ENCODE assay signal across 8 cellular contexts in genomic region chr9:134024828-134025605, GRCh38. TPM values are rescaled to one million over a fixed set of nuclear protein-coding genes. Genes with fewer than 3 reads are reported as not detected.
DNase-seq lines count a peak whose midpoint lies in the region; ATAC-seq and TF ChIP-seq lines count a peak whose summit lies in the region.

BRD3OS (plus strand) TSS chr9:134025481; CDS start chr9:134026748, 1,267 bp downstream.

- intact Hi-C loops in left cardiac atrium (cut with DNase I), result loop anchor here in 1 of 2 donors (5.0 kb wide), 1 partner anchor 42 kb away; the partner anchor contains the start of gene BRD3
- intact Hi-C loops in posterior vena cava (cut with DNase I), result loop anchor here in 1 of 2 donors (5.0 kb wide), 1 partner anchor 608 kb away; the partner anchor contains the start of gene REXO4
- intact Hi-C loops in upper lobe of right lung (cut with DNase I), result no loop called here

- peak within 1 kb of the TSS; percentile 78 for H3K4me3 Mint-ChIP-seq in T-helper 1 cell treated with Interleukin-12 subunit alpha and Interleukin-12 subunit beta and Interleukin-4 antibody, amounts not matched to agents 30 μg/mL and 1 μg/mL, for 36 hours

- no peaks in the 10 kb centered on the region for H3K9me3 ChIP-seq in upper lobe of right lung

- H3K36me3 ChIP-seq in upper lobe of right lung, result peaks cover 6% of the 10 kb centered on the region

- peaks cover 3% of the 10 kb centered on the region for H3K4me1 Mint-ChIP-seq in T-helper 1 cell treated with Interleukin-12 subunit alpha and Interleukin-12 subunit beta and Interleukin-4 antibody, amounts not matched to agents 30 μg/mL and 1 μg/mL, for 36 hours (ENCODE audit: low read depth)

- H3K36me3 Mint-ChIP-seq in T-helper 1 cell treated with Interleukin-12 subunit alpha and Interleukin-12 subunit beta and Interleukin-4 antibody, amounts not matched to agents 30 μg/mL and 1 μg/mL, for 36 hours (ENCODE audit: low read depth), result peaks cover 3% of the 10 kb centered on the region

- TF ChIP-seq CTCF in GM12865 (IDR thresholded peaks at IDR 0.05; ENCODE audit: insufficient read depth, low read depth, low read length, missing control alignments) (no peak), upper lobe of right lung (IDR thresholded peaks at IDR 0.05) (no peak)

- no peaks in the 10 kb centered on the region for H3K27me3 ChIP-seq in upper lobe of right lung

- no peaks in the 10 kb centered on the region for H3K27me3 Mint-ChIP-seq in T-helper 1 cell treated with Interleukin-12 subunit alpha and Interleukin-12 subunit beta and Interleukin-4 antibody, amounts not matched to agents 30 μg/mL and 1 μg/mL, for 36 hours (ENCODE audit: low read depth)

- DNase-seq in GM12865 (ENCODE audit: low read depth) (peak; percentile 99), NCI-H146 treated with DMSO at 0.1 percent for 48 hours (lab: John Stamatoyannopoulos, UW; ENCODE audit: unreplicated experiment) (peak; percentile 94), amniotic stem cell (lab: John Stamatoyannopoulos, UW) (peak; percentile 100), left cardiac atrium (peak; percentile 98), posterior vena cava (ENCODE audit: low spot score) (peak; percentile 99), upper lobe of right lung (peak; percentile 98)

- no peaks in the 10 kb centered on the region for H3K9me3 Mint-ChIP-seq in T-helper 1 cell treated with Interleukin-12 subunit alpha and Interleukin-12 subunit beta and Interleukin-4 antibody, amounts not matched to agents 30 μg/mL and 1 μg/mL, for 36 hours

- peaks cover 8% of the 10 kb centered on the region for H3K4me1 ChIP-seq in upper lobe of right lung

- H3K27ac Mint-ChIP-seq in T-helper 1 cell treated with Interleukin-12 subunit alpha and Interleukin-12 subunit beta and Interleukin-4 antibody, amounts not matched to agents 30 μg/mL and 1 μg/mL, for 36 hours, result peak within 1 kb of the TSS; percentile 57

- peak; percentile 72 for ATAC-seq in HG02852 (IDR thresholded peaks at IDR 0.05; ENCODE audit: unreplicated experiment)
- ATAC-seq in left cardiac atrium, result peak; percentile 97
- ATAC-seq in upper lobe of right lung, result peak; percentile 99

- H3K4me3 ChIP-seq in GM12865 (ENCODE audit: low read depth, low read length) (peak within 1 kb of the TSS; percentile 89), upper lobe of right lung (peak within 1 kb of the TSS; percentile 88)

- peak within 1 kb of the TSS; percentile 70 for H3K27ac ChIP-seq in upper lobe of right lung

RNA-seq across cellular contexts. Expression of gene BRD3OS, which starts in this region (rescaled TPM):
- total RNA-seq in left cardiac atrium, result 1 to 10 TPM; 7.0 to 7.9 TPM
- total RNA-seq in posterior vena cava, result 10 to 100 TPM; 11.9 to 14.3 TPM
- total RNA-seq in upper lobe of right lung, result 10.7 TPM

Comparison
In these comparisons a context has a peak if more than half of its experiments do, and no peak if none do; other contexts are left out.
1. Peak in every context shown above with its lines: DNase-seq, ATAC-seq, H3K4me3 ChIP-seq and H3K27ac ChIP-seq.